2 cellular contexts compared by ENCODE assay signal in the genomic region with DNA sequence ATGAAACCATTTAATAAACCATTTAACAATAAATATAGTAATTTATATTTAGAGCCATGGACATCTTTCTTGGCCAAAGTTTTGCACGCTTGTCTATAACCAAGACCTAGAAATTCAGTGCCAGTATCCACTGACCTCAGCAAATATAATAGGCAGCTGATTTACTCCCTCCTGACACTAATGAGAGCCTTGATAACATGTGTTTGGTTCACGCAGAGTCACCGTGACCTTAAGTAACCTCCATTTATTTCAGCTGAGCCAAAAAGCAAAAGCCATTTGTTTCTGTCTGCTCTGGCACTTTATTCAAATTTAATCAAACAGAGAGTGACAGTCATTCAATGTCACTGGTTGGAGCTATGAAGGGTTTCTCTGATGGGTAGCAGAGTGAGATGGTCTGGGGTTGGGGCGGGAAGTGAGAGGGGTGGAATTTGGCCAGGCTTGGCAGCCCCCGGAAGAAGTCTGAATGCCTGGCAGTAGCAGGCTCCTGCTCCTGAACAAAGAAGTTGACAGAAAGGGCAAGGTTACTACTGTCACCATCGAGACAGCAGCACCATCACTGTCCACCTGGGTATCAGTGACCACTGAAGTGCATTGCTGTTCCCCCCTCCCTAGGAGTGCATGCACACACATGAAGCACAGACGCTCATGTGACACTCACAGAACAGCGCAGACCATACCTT.
TF ChIP-seq lines count a peak whose summit lies in the region.

No MANE protein-coding gene starts in this region.

TF ChIP-seq in SK-N-SH, 30 proteins besides CTCF, POLR2A, EP300 and RAD21 (continues in another document):
- TF ChIP-seq EZH2phosphoT487 (IDR thresholded peaks at IDR 0.05; ENCODE audit: borderline replicate concordance, low read depth) (no peak), USF2 (IDR thresholded peaks at IDR 0.05; ENCODE audit: borderline replicate concordance, low read depth, low read length) (no peak), NRF1 (IDR thresholded peaks at IDR 0.05; ENCODE audit: low read depth, low read length) (no peak), MXI1 (IDR thresholded peaks at IDR 0.05; ENCODE audit: low read depth, low read length) (0 out of 2 replicates have a peak, but pooled peaks have one; percentile 17), FOXJ3 (CRISPR knock-in tag; IDR thresholded peaks at IDR 0.05) (peak; percentile 21; the same call in 1 of the 2 replicates), GABPA (IDR thresholded peaks at IDR 0.05; ENCODE audit: low read depth) (no peak), JUND (IDR thresholded peaks at IDR 0.05) (no peak), RXRA (IDR thresholded peaks at IDR 0.05; ENCODE audit: borderline replicate concordance, low read depth) (no peak), IRF3 (IDR thresholded peaks at IDR 0.05; ENCODE audit: low read depth, low read length) (no peak), NFIC (IDR thresholded peaks at IDR 0.05; ENCODE audit: borderline replicate concordance) (no peak), GATA2 (CRISPR knock-in tag; IDR thresholded peaks at IDR 0.05) (no peak), MEF2A (IDR thresholded peaks at IDR 0.05; ENCODE audit: borderline replicate concordance, low read depth) (no peak), FOSL2 (IDR thresholded peaks at IDR 0.05; ENCODE audit: borderline replicate concordance, low read depth) (no peak), CHD2 (IDR thresholded peaks at IDR 0.05; ENCODE audit: low read length, partially characterized antibody) (peak; percentile 31), RFX5 (IDR thresholded peaks at IDR 0.05; ENCODE audit: low read length) (no peak), SMC3 (IDR thresholded peaks at IDR 0.05; ENCODE audit: low read depth, low read length) (no peak), ELF1 (IDR thresholded peaks at IDR 0.05) (no peak), TEAD4 (IDR thresholded peaks at IDR 0.05; ENCODE audit: borderline replicate concordance, insufficient read depth) (no peak), TAF1 (IDR thresholded peaks at IDR 0.05; ENCODE audit: borderline replicate concordance, low read depth, low read length) (no peak)
- TF ChIP-seq, protein P1, sequence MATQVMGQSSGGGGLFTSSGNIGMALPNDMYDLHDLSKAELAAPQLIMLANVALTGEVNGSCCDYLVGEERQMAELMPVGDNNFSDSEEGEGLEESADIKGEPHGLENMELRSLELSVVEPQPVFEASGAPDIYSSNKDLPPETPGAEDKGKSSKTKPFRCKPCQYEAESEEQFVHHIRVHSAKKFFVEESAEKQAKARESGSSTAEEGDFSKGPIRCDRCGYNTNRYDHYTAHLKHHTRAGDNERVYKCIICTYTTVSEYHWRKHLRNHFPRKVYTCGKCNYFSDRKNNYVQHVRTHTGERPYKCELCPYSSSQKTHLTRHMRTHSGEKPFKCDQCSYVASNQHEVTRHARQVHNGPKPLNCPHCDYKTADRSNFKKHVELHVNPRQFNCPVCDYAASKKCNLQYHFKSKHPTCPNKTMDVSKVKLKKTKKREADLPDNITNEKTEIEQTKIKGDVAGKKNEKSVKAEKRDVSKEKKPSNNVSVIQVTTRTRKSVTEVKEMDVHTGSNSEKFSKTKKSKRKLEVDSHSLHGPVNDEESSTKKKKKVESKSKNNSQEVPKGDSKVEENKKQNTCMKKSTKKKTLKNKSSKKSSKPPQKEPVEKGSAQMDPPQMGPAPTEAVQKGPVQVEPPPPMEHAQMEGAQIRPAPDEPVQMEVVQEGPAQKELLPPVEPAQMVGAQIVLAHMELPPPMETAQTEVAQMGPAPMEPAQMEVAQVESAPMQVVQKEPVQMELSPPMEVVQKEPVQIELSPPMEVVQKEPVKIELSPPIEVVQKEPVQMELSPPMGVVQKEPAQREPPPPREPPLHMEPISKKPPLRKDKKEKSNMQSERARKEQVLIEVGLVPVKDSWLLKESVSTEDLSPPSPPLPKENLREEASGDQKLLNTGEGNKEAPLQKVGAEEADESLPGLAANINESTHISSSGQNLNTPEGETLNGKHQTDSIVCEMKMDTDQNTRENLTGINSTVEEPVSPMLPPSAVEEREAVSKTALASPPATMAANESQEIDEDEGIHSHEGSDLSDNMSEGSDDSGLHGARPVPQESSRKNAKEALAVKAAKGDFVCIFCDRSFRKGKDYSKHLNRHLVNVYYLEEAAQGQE (IDR thresholded peaks at IDR 0.05; ENCODE audit: low read depth, low read length): no peak
- TF ChIP-seq, protein P2, sequence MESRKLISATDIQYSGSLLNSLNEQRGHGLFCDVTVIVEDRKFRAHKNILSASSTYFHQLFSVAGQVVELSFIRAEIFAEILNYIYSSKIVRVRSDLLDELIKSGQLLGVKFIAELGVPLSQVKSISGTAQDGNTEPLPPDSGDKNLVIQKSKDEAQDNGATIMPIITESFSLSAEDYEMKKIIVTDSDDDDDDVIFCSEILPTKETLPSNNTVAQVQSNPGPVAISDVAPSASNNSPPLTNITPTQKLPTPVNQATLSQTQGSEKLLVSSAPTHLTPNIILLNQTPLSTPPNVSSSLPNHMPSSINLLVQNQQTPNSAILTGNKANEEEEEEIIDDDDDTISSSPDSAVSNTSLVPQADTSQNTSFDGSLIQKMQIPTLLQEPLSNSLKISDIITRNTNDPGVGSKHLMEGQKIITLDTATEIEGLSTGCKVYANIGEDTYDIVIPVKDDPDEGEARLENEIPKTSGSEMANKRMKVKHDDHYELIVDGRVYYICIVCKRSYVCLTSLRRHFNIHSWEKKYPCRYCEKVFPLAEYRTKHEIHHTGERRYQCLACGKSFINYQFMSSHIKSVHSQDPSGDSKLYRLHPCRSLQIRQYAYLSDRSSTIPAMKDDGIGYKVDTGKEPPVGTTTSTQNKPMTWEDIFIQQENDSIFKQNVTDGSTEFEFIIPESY (IDR thresholded peaks at IDR 0.05; ENCODE audit: borderline replicate concordance, low read depth): no peak
- TF ChIP-seq, protein P3, sequence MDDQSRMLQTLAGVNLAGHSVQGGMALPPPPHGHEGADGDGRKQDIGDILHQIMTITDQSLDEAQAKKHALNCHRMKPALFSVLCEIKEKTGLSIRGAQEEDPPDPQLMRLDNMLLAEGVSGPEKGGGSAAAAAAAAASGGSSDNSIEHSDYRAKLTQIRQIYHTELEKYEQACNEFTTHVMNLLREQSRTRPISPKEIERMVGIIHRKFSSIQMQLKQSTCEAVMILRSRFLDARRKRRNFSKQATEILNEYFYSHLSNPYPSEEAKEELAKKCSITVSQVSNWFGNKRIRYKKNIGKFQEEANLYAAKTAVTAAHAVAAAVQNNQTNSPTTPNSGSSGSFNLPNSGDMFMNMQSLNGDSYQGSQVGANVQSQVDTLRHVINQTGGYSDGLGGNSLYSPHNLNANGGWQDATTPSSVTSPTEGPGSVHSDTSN (IDR thresholded peaks at IDR 0.05): no peak

TF ChIP-seq in SK-N-SH treated with all-trans-retinoic acid at 6 μM for 48 hours, 23 proteins besides CTCF, POLR2A, EP300 and RAD21:
- TF ChIP-seq ZNF8 (CRISPR knock-in tag; IDR thresholded peaks at IDR 0.05) (no peak), ZFP3 (CRISPR knock-in tag; IDR thresholded peaks at IDR 0.05) (no peak), OSR1 (CRISPR knock-in tag; IDR thresholded peaks at IDR 0.05) (no peak), ZNF70 (CRISPR knock-in tag; IDR thresholded peaks at IDR 0.05) (no peak), ZFP30 (CRISPR knock-in tag; IDR thresholded peaks at IDR 0.05) (no peak), ZNF565 (CRISPR knock-in tag; conservative IDR thresholded peaks at IDR 0.05; ENCODE audit: low read depth) (no peak), TCF4 (CRISPR knock-in tag; IDR thresholded peaks at IDR 0.05; ENCODE audit: borderline replicate concordance) (no peak), ARNTL (CRISPR knock-in tag; IDR thresholded peaks at IDR 0.05; ENCODE audit: borderline replicate concordance, low read depth) (no peak), TSHZ2 (CRISPR knock-in tag; IDR thresholded peaks at IDR 0.05) (no peak), GLIS3 (CRISPR knock-in tag; IDR thresholded peaks at IDR 0.05) (no peak), CREB5 (CRISPR knock-in tag; IDR thresholded peaks at IDR 0.05; ENCODE audit: low read depth) (no peak)
- TF ChIP-seq, protein P4, sequence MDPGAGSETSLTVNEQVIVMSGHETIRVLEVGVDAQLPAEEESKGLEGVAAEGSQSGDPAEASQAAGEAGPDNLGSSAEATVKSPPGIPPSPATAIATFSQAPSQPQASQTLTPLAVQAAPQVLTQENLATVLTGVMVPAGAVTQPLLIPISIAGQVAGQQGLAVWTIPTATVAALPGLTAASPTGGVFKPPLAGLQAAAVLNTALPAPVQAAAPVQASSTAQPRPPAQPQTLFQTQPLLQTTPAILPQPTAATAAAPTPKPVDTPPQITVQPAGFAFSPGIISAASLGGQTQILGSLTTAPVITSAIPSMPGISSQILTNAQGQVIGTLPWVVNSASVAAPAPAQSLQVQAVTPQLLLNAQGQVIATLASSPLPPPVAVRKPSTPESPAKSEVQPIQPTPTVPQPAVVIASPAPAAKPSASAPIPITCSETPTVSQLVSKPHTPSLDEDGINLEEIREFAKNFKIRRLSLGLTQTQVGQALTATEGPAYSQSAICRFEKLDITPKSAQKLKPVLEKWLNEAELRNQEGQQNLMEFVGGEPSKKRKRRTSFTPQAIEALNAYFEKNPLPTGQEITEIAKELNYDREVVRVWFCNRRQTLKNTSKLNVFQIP (CRISPR knock-in tag; IDR thresholded peaks at IDR 0.05; ENCODE audit: borderline replicate concordance, low read depth): no peak
